28 cellular contexts compared by ENCODE assay signal in the genomic region with DNA sequence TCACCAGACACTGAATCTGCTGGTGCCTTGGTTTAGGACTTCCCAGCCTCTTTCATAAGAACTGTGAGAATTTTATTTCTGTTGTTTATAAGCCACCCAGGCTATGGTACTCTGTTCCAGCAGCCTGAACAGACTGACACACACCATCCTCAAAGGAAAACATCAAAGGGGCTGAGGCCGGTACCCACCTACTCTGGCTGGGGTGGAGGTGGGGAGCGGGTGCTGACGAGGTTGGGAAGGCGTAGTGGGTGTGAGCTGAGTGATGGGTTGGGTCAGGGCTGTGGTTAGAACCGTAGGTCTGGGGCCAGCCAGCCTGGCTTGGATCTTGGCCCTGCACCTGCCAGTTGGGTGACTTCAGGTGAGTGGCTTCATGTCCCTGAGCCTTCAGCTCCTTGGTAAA.
DNase-seq lines count a peak whose midpoint lies in the region; ATAC-seq and TF ChIP-seq lines count a peak whose summit lies in the region.
"Had no signal": no experiment of that assay in that cellular context is flagged by ENCODE, and none has a peak within 500 bp of the region (broad histone marks: within the 10 kb centered on the region; RNA-seq: fewer than 3 reads in every experiment).

No MANE protein-coding gene starts in this region.

- H3K4me3 Mint-ChIP-seq in mesothelial cell of epicardium (no peak overlapping the region), type B pancreatic cell (peak overlapping the region; percentile 11), glutamatergic neuron (ENCODE audit: unreplicated experiment) (no peak overlapping the region)
- H3K4me3 Mint-ChIP-seq: activated T-cell treated with anti-CD3 and anti-CD28 coated beads, Interleukin-2, amount 50 U/mL, for 72 hours; CD14-positive monocyte; central memory CD8-positive, alpha-beta T cell; HFFc6; memory B cell; T-helper 1 cell treated with Interleukin-12 subunit alpha and Interleukin-12 subunit beta and Interleukin-4 antibody, amounts not matched to agents 30 μg/mL and 1 μg/mL, for 36 hours had no signal

- intact Hi-C loops in Right ventricle myocardium inferior (cut with DNase I) (no loop called here), cardiac septum (cut with DNase I) (no loop called here)

- H3K36me3 Mint-ChIP-seq in mesothelial cell of epicardium (no peaks in the 10 kb centered on the region), type B pancreatic cell (peaks cover 7% of the 10 kb centered on the region), glutamatergic neuron (ENCODE audit: unreplicated experiment) (no peaks in the 10 kb centered on the region)
- H3K36me3 Mint-ChIP-seq: CD14-positive monocyte, memory B cell had no signal

- H3K27ac Mint-ChIP-seq in mesothelial cell of epicardium (peak overlapping the region; percentile 7), type B pancreatic cell (no peak overlapping the region), glutamatergic neuron (ENCODE audit: unreplicated experiment) (no peak overlapping the region)
- H3K27ac Mint-ChIP-seq: activated T-cell treated with anti-CD3 and anti-CD28 coated beads, Interleukin-2, amount 50 U/mL, for 72 hours; CD14-positive monocyte; HFFc6; memory B cell; T-helper 1 cell treated with Interleukin-12 subunit alpha and Interleukin-12 subunit beta and Interleukin-4 antibody, amounts not matched to agents 30 μg/mL and 1 μg/mL, for 36 hours had no signal

- no peak for ATAC-seq in Right ventricle myocardium inferior
- ATAC-seq: activated T-cell treated with anti-CD3 and anti-CD28 coated beads, Interleukin-2, amount 50 U/mL, for 72 hours; gastroesophageal sphincter; K562; left colon; right lobe of liver had no signal

- DNase-seq in Right ventricle myocardium inferior (ENCODE audit: missing footprints) (peak; percentile 32), cardiac septum (ENCODE audit: low spot score) (no peak), mesothelial cell of epicardium (ENCODE audit: low spot score in 2 of 2, unreplicated experiment in 2 of 2) (no peak), type B pancreatic cell (ENCODE audit: extremely low spot score, unreplicated experiment) (no peak), SHP77 treated with DMSO at 0.1 percent for 48 hours (lab: John Stamatoyannopoulos, UW) (no peak), kidney glomerular epithelial cell (lab: John Stamatoyannopoulos, UW) (no peak), glutamatergic neuron (no peak)
- DNase-seq: activated CD4-positive, alpha-beta T cell treated with anti-CD3 and anti-CD28 coated beads, Interleukin-2, amount 50 U/mL, for 4 hours; activated naive CD4-positive, alpha-beta T cell; activated T-cell treated with anti-CD3 and anti-CD28 coated beads, Interleukin-2, amount 50 U/mL, for 72 hours; dermis blood vessel endothelial cell; DMS79 treated with DMSO at 0.1 percent for 48 hours; GF-D8; HFFc6; hippocampal formation; left colon; NCI-H1092; NCI-H1694; right lobe of liver; stimulated activated CD4-positive, alpha-beta T cell treated with anti-CD3 and anti-CD28 coated beads, Interleukin-4, amount 100 ng/mL, for 4 hours had no signal

- H3K9me3 Mint-ChIP-seq in mesothelial cell of epicardium (no peaks in the 10 kb centered on the region), type B pancreatic cell (peaks cover 4% of the 10 kb centered on the region), glutamatergic neuron (ENCODE audit: unreplicated experiment) (no peaks in the 10 kb centered on the region)
- H3K9me3 Mint-ChIP-seq: activated T-cell treated with anti-CD3 and anti-CD28 coated beads, Interleukin-2, amount 50 U/mL, for 72 hours; CD14-positive monocyte; central memory CD8-positive, alpha-beta T cell; HFFc6; memory B cell; T-helper 1 cell treated with Interleukin-12 subunit alpha and Interleukin-12 subunit beta and Interleukin-4 antibody, amounts not matched to agents 30 μg/mL and 1 μg/mL, for 36 hours had no signal

- no peaks in the 10 kb centered on the region for H3K27me3 Mint-ChIP-seq in mesothelial cell of epicardium (ENCODE audit: low read depth)
- H3K27me3 Mint-ChIP-seq in type B pancreatic cell: no peaks in the 10 kb centered on the region
- peaks cover 2% of the 10 kb centered on the region for H3K27me3 Mint-ChIP-seq in glutamatergic neuron (ENCODE audit: unreplicated experiment)
- H3K27me3 Mint-ChIP-seq: central memory CD8-positive, alpha-beta T cell had no signal

- H3K4me1 Mint-ChIP-seq in mesothelial cell of epicardium (peaks cover 34% of the 10 kb centered on the region), type B pancreatic cell (ENCODE audit: unreplicated experiment) (peaks cover 27% of the 10 kb centered on the region), glutamatergic neuron (ENCODE audit: low read depth, unreplicated experiment) (peaks cover 11% of the 10 kb centered on the region)
- H3K4me1 Mint-ChIP-seq: CD14-positive monocyte; central memory CD8-positive, alpha-beta T cell; memory B cell had no signal

- TF ChIP-seq CTCF in mesothelial cell of epicardium (IDR thresholded peaks at IDR 0.05; ENCODE audit: unreplicated experiment) (no peak), type B pancreatic cell (conservative IDR thresholded peaks at IDR 0.05) (no peak), glutamatergic neuron (IDR thresholded peaks at IDR 0.05; ENCODE audit: partially characterized antibody, unreplicated experiment) (no peak)

- peak overlapping the region; percentile 43 for H3K27ac ChIP-seq in cingulate gyrus (ENCODE audit: low read depth, low read length)
- H3K27ac ChIP-seq: gastroesophageal sphincter, neutrophil, right lobe of liver had no signal
